In the genomic region with DNA sequence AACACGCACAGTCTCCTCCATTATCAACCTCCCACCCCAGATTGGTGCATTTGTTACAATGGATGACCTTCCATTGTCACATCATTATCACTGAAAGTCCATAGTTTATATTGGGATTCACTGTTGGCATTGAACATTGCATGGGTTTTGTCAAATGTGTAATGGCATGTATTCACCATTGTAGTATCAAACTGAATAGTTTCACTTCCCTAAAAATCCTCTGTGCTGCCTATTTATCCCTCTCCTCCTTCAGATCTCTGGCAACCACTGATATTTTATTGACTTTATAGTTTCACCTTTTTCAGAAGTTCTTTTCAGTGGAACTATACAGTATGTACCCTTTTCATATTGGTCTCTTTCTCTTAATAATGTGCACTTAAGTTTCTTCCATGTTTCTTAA, we compare ENCODE assay signal across 24 cellular contexts.
DNase-seq lines count a peak whose midpoint lies in the region; ATAC-seq, FAIRE-seq and TF ChIP-seq lines count a peak whose summit lies in the region.
"Had no signal": no experiment of that assay in that cellular context is flagged by ENCODE, and none has a peak within 500 bp of the region (broad histone marks: within the 10 kb centered on the region; RNA-seq: fewer than 3 reads in every experiment).

No MANE protein-coding gene starts in this region.

- H3K4me3 ChIP-seq in OCI-LY7 (ENCODE audit: low read depth, low read length, poor library complexity, severe bottlenecking) (no peak overlapping the region), suprapubic skin (no peak overlapping the region)
- H3K4me3 ChIP-seq: HAP-1, PC-9 had no signal

- CTCF ChIA-PET in OCI-LY7 (lab: Charles Lee; ENCODE audit: unreplicated experiment) = no interaction called here

- H3K36me3 Mint-ChIP-seq in activated T-helper 2 cell treated with anti-CD3 and anti-CD28 coated beads, Interferon-gamma antibody, Interleukin-2, Interleukin-4, amounts not matched to agents 10 μg/mL and 5 μg/mL and 100 μg/mL, durations not matched to agents 14 hours and 24 hours and 36 hours (ENCODE audit: low read depth) = no peaks in the 10 kb centered on the region
- H3K36me3 Mint-ChIP-seq: CD14-positive monocyte had no signal

- H3K4me1 ChIP-seq in OCI-LY7 (ENCODE audit: insufficient read depth, low read length, poor library complexity, severe bottlenecking) (no peaks in the 10 kb centered on the region), suprapubic skin (no peaks in the 10 kb centered on the region)
- H3K4me1 ChIP-seq: HAP-1 had no signal

- no peak overlapping the region for H3K27ac ChIP-seq in OCI-LY7 (ENCODE audit: low read depth, low read length, poor library complexity, severe bottlenecking)
- no peak overlapping the region for H3K27ac ChIP-seq in suprapubic skin
- H3K27ac ChIP-seq in substantia nigra (ENCODE audit: low read depth, low read length, poor library complexity, severe bottlenecking) = no peak overlapping the region
- H3K27ac ChIP-seq: PC-9 had no signal

- no peak overlapping the region for H3K4me3 Mint-ChIP-seq in activated T-helper 2 cell treated with anti-CD3 and anti-CD28 coated beads, Interferon-gamma antibody, Interleukin-2, Interleukin-4, amounts not matched to agents 10 μg/mL and 5 μg/mL and 100 μg/mL, durations not matched to agents 14 hours and 24 hours and 36 hours (ENCODE audit: low read depth)
- H3K4me3 Mint-ChIP-seq: B cell, CD14-positive monocyte had no signal

- H4K20me1 ChIP-seq in OCI-LY7 (ENCODE audit: insufficient read depth, low read length) = no peaks in the 10 kb centered on the region

- H3K9me3 Mint-ChIP-seq in activated T-helper 2 cell treated with anti-CD3 and anti-CD28 coated beads, Interferon-gamma antibody, Interleukin-2, Interleukin-4, amounts not matched to agents 10 μg/mL and 5 μg/mL and 100 μg/mL, durations not matched to agents 14 hours and 24 hours and 36 hours = peaks cover 14% of the 10 kb centered on the region
- H3K9me3 Mint-ChIP-seq: CD14-positive monocyte had no signal

- H3K27ac Mint-ChIP-seq in activated T-helper 2 cell treated with anti-CD3 and anti-CD28 coated beads, Interferon-gamma antibody, Interleukin-2, Interleukin-4, amounts not matched to agents 10 μg/mL and 5 μg/mL and 100 μg/mL, durations not matched to agents 14 hours and 24 hours and 36 hours = no peak overlapping the region
- H3K27ac Mint-ChIP-seq: B cell, CD14-positive monocyte had no signal

- no peaks in the 10 kb centered on the region for H3K4me1 Mint-ChIP-seq in activated T-helper 2 cell treated with anti-CD3 and anti-CD28 coated beads, Interferon-gamma antibody, Interleukin-2, Interleukin-4, amounts not matched to agents 10 μg/mL and 5 μg/mL and 100 μg/mL, durations not matched to agents 14 hours and 24 hours and 36 hours (ENCODE audit: low read depth)
- H3K4me1 Mint-ChIP-seq: B cell, CD14-positive monocyte had no signal

- no peaks in the 10 kb centered on the region for H3K27me3 ChIP-seq in suprapubic skin

- no peaks in the 10 kb centered on the region for H3K9me2 ChIP-seq in OCI-LY7 (ENCODE audit: insufficient read depth, low read length)

- no peak for TF ChIP-seq POLR2A in GM12891 (IDR thresholded peaks at IDR 0.05; ENCODE audit: low read depth, low read length)
- TF ChIP-seq POLR2A in suprapubic skin (IDR thresholded peaks at IDR 0.05) = no peak

- no peaks in the 10 kb centered on the region for H3K27me3 Mint-ChIP-seq in activated T-helper 2 cell treated with anti-CD3 and anti-CD28 coated beads, Interferon-gamma antibody, Interleukin-2, Interleukin-4, amounts not matched to agents 10 μg/mL and 5 μg/mL and 100 μg/mL, durations not matched to agents 14 hours and 24 hours and 36 hours (ENCODE audit: low read depth)
- H3K27me3 Mint-ChIP-seq: B cell had no signal

- peak; percentile 46 for ATAC-seq in HG03342 (IDR thresholded peaks at IDR 0.05; ENCODE audit: unreplicated experiment)
- ATAC-seq: SK-N-SH treated with all-trans-retinoic acid at 6 μM for 48 hours had no signal

- no peak overlapping the region for H3K4me2 ChIP-seq in OCI-LY7 (ENCODE audit: low read length)
- H3K4me2 ChIP-seq: PC-9 had no signal

- no peak for FAIRE-seq in GM12891 (lab: Jason Lieb, UNC)
- FAIRE-seq: A204.1 had no signal

- no peak for TF ChIP-seq EP300 in suprapubic skin (IDR thresholded peaks at IDR 0.05)

- H3K36me3 ChIP-seq in OCI-LY7 (ENCODE audit: insufficient read depth, low read length) (no peaks in the 10 kb centered on the region), suprapubic skin (no peaks in the 10 kb centered on the region)
- H3K36me3 ChIP-seq: HAP-1 had no signal

- POLR2A ChIA-PET in OCI-LY7 (lab: Charles Lee) = no interaction called here

- WGBS in suprapubic skin = 90% methylated on average over 1 of the region's 1 CpG

- no peak overlapping the region for H2AFZ ChIP-seq in OCI-LY7 (ENCODE audit: low read length)
- H2AFZ ChIP-seq: PC-9 had no signal

- intact Hi-C loops in OCI-LY7 (cut with micrococcal nuclease; ENCODE audit: unreplicated experiment) = no loop called here
- intact Hi-C loops in activated T-helper 2 cell treated with anti-CD3 and anti-CD28 coated beads, Interferon-gamma antibody, Interleukin-2, Interleukin-4, amounts not matched to agents 10 μg/mL and 5 μg/mL and 100 μg/mL, durations not matched to agents 14 hours and 24 hours and 36 hours (cut with micrococcal nuclease) = no loop called here

- no peaks in the 10 kb centered on the region for H3K9me3 ChIP-seq in OCI-LY7 (ENCODE audit: low read length)
- H3K9me3 ChIP-seq in suprapubic skin = peaks cover 4% of the 10 kb centered on the region
- H3K9me3 ChIP-seq: HAP-1 had no signal

- no TSS peak for BruUV-seq in OCI-LY7 (replicated peaks; lab: Mats Ljungman, UMichigan)

- H3K79me2 ChIP-seq in OCI-LY7 (ENCODE audit: insufficient read depth, low read depth, low read length) = no peaks in the 10 kb centered on the region

- no peak for TF ChIP-seq CTCF in OCI-LY7 (conservative IDR thresholded peaks at IDR 0.05; ENCODE audit: low read length)
- no peak for TF ChIP-seq CTCF in suprapubic skin (IDR thresholded peaks at IDR 0.05)

- DNase-seq in GM12891 (ENCODE audit: insufficient read length, low spot score) = no peak
- peak; percentile 17 for DNase-seq in NAMALWA (ENCODE audit: low spot score)
- peak; percentile 1 for DNase-seq in OCI-LY7 (ENCODE audit: low spot score)
- DNase-seq in suprapubic skin (ENCODE audit: low spot score in 2 of 2) = no peak
- no peak for DNase-seq in substantia nigra (lab: John Stamatoyannopoulos, UW)
- DNase-seq in activated T-helper 2 cell treated with anti-CD3 and anti-CD28 coated beads, Interferon-gamma antibody, Interleukin-2, Interleukin-4, amounts not matched to agents 10 μg/mL and 5 μg/mL and 100 μg/mL, durations not matched to agents 14 hours and 24 hours and 36 hours (ENCODE audit: low spot score) = no peak
- DNase-seq: EL, GF-D8, Karpas-422, NCI-H1105, NCI-H146, NCI-H2029, NCI-H345, NCI-H774, PC-9, RPMI8226, SHP77, T-helper 1 cell had no signal

TF ChIP-seq in GM12891, 5 proteins besides CTCF, POLR2A, EP300 and RAD21:
- TF ChIP-seq SPI1 (IDR thresholded peaks at IDR 0.05; ENCODE audit: low read depth, low read length) (peak; percentile 87), POU2F2 (IDR thresholded peaks at IDR 0.05; ENCODE audit: low read depth, low read length) (no peak)

Comparison
In these comparisons a context has a peak if more than half of its experiments do, and no peak if none do; other contexts are left out.
1. DNase-seq: peak in NAMALWA (single experiment) and OCI-LY7 (single experiment); none in GM12891 (single experiment), suprapubic skin (0 of 2), substantia nigra (0 of 49) and activated T-helper 2 cell treated with anti-CD3 and anti-CD28 coated beads, Interferon-gamma antibody, Interleukin-2, Interleukin-4, amounts not matched to agents 10 μg/mL and 5 μg/mL and 100 μg/mL, durations not matched to agents 14 hours and 24 hours and 36 hours (single experiment).